8 cellular contexts compared by ENCODE assay signal in genomic region chr1:42925132-42925769, GRCh38. TPM values are rescaled to one million over a fixed set of nuclear protein-coding genes. Genes with fewer than 3 reads are reported as not detected.
DNase-seq lines count a peak whose midpoint lies in the region; TF ChIP-seq lines count a peak whose summit lies in the region.

No MANE protein-coding gene starts in this region.

- H2AFZ ChIP-seq in osteoblast (ENCODE audit: low read length) = peak overlapping the region; percentile 53

- TF ChIP-seq CTCF in colonic mucosa (IDR thresholded peaks at IDR 0.05) (no peak), osteoblast (IDR thresholded peaks at IDR 0.05; ENCODE audit: extremely low read depth, low read depth, low read length) (no peak)

- H3K4me1 ChIP-seq in ES-I3 (ENCODE audit: insufficient read depth, low read length) (peaks cover 9% of the 10 kb centered on the region; the same call in 1 of the 2 replicates), colonic mucosa (peaks cover 4% of the 10 kb centered on the region), osteoblast (ENCODE audit: insufficient read depth, low read length) (peaks cover 12% of the 10 kb centered on the region)

- H3K27me3 ChIP-seq in colonic mucosa (no peaks in the 10 kb centered on the region), osteoblast (ENCODE audit: insufficient read depth, low read length) (no peaks in the 10 kb centered on the region)

- H3K9me3 ChIP-seq in ES-I3 (ENCODE audit: control insufficient read depth, insufficient read depth, low read length) = no peaks in the 10 kb centered on the region
- no peaks in the 10 kb centered on the region for H3K9me3 ChIP-seq in colonic mucosa
- H3K9me3 ChIP-seq in osteoblast (ENCODE audit: low read depth, low read length) = no peaks in the 10 kb centered on the region

- peak overlapping the region; percentile 92 for H3K4me2 ChIP-seq in osteoblast (ENCODE audit: insufficient read depth, low read length)

- H3K27ac ChIP-seq in colonic mucosa (peak overlapping the region; percentile 88), osteoblast (ENCODE audit: low read depth, low read length) (peak overlapping the region; percentile 27)

- H4K20me1 ChIP-seq in osteoblast (ENCODE audit: insufficient read depth, low read length) = no peaks in the 10 kb centered on the region

- H3K9ac ChIP-seq in ES-I3 (ENCODE audit: low read depth, low read length) = peak overlapping the region; percentile 28
- H3K9ac ChIP-seq in colonic mucosa (ENCODE audit: low read depth in 2 of 2, low read length in 2 of 2) = peak overlapping the region; percentile 77 to 79

- intact Hi-C loops in colonic mucosa (cut with DNase I) = no loop called here

- DNase-seq in NCI-H1105 treated with DMSO at 0.1 percent for 48 hours (lab: John Stamatoyannopoulos, UW) (peak; percentile 40), colonic mucosa (no peak), osteoblast (ENCODE audit: insufficient read length, low spot score, missing footprints) (peak; percentile 85), AG08396 (ENCODE audit: low spot score) (no peak), germinal center (ENCODE audit: low spot score) (no peak)
- DNase-seq in stimulated activated naive CD4-positive, alpha-beta T cell treated with Interleukin-2 at 50 U/mL for 16 hours (lab: John Stamatoyannopoulos, UW) = no peak
- no peak for DNase-seq in activated CD4-positive, alpha-beta T cell treated with anti-CD3 and anti-CD28 coated beads, Interleukin-2, amount 50 U/mL, for 1 hour

- H3K36me3 ChIP-seq in ES-I3 (ENCODE audit: insufficient read depth, low read length) (peaks cover 28% of the 10 kb centered on the region), colonic mucosa (peaks cover 4% of the 10 kb centered on the region), osteoblast (ENCODE audit: insufficient read depth, low read length) (peaks cover 46% of the 10 kb centered on the region)

- peak overlapping the region; percentile 89 for H3K4me3 ChIP-seq in colonic mucosa
- peak overlapping the region; percentile 90 for H3K4me3 ChIP-seq in osteoblast (ENCODE audit: insufficient read depth, low read length)

- H3K79me2 ChIP-seq in osteoblast (ENCODE audit: insufficient read depth, low read length) = no peaks in the 10 kb centered on the region

RNA-seq across cellular contexts. Expression of gene SLC2A1, which starts 33.4 kb away (rescaled TPM):
- total RNA-seq in colonic mucosa (100 to 1,000 TPM in 1 of 2 donors, 10 to 100 TPM in 1; 71.6 to 150 TPM), osteoblast (28.3 and 43.4 TPM in 2 replicates)

Comparison
In these comparisons a context has a peak if more than half of its experiments do, and no peak if none do; other contexts are left out.
1. DNase-seq: peak in NCI-H1105 treated with DMSO at 0.1 percent for 48 hours (single experiment) and osteoblast (single experiment); none in colonic mucosa (single experiment), AG08396 (single experiment), stimulated activated naive CD4-positive, alpha-beta T cell treated with Interleukin-2 at 50 U/mL for 16 hours (single experiment), germinal center (single experiment) and activated CD4-positive, alpha-beta T cell treated with anti-CD3 and anti-CD28 coated beads, Interleukin-2, amount 50 U/mL, for 1 hour (single experiment).